Comparison of ENCODE assay signal across 1 cellular context in the genomic region with DNA sequence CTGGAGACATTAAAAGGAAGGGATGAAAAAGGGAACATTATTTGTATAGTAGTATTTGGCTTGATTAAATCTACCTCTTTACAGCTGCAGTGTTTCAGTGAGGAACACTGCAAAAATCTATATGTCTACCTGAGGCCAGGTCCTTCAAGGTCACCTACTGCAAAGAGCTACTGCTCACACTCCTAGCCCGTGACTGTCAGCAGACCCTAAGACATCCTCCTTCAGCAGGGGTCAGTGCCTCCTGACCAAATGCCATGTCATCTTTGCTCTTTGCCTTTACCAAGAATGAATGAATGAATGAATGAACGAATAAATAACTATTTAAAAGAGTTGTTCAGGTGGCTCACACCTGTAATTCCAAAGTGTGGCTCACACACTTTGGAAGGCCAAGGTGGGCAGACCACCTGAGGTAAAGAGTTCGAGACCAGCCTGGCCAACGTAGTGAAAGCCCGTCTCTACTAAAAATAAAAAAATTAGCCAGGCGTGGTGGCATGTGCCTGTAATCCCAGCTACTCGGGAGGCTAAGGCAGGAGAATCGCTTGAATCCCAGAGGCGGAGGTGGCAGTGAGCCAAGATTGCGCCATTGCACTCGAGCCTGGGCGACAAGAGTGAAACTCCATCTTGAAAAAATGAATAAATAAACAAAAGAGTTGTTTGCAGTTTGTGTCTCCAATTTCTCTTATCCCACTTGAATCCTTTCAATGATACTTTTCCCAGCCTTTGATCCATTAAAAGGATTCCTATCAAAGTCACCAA.
TF ChIP-seq lines count a peak whose summit lies in the region.

No MANE protein-coding gene starts in this region.

TF ChIP-seq in HepG2, 621 proteins besides CTCF, POLR2A, EP300 and RAD21 (continued from another document):
- no peak for TF ChIP-seq E2F1 (CRISPR knock-in tag; IDR thresholded peaks at IDR 0.05)
- 0 out of 2 replicates have a peak, but pooled peaks have one; percentile 51 for TF ChIP-seq POLR2G (IDR thresholded peaks at IDR 0.05; ENCODE audit: low read depth, low read length)
- TF ChIP-seq SPEN (CRISPR knock-in tag; IDR thresholded peaks at IDR 0.05; ENCODE audit: low read depth): no peak
- TF ChIP-seq AGO2 (optimal IDR thresholded peaks at IDR 0.05; ENCODE audit: low read depth, low read length): peak; percentile 45
